Comparison of ENCODE assay signal across 19 cellular contexts in the genomic region with DNA sequence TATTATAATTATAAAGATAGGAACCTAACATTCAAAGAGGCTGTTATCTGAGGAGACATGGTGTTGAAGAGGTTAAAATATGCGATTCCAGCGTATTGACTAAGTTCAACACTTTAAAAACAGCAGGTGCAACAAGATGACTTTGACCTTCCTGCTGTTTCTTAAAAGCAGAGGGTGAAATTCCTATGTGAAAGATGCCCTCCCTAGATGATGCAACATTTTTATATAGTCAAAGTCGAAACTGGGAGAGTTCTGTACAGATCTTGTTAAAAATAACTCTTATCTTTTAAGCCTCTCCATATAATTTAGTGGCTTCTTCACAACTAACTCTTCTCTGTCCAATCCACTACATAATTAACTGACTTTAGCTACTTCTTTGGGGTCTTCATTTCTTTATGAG. TPM values are rescaled to one million over a fixed set of nuclear protein-coding genes. Genes with fewer than 3 reads are reported as not detected.
DNase-seq lines count a peak whose midpoint lies in the region; ATAC-seq, FAIRE-seq and TF ChIP-seq lines count a peak whose summit lies in the region.
"Had no signal": no experiment of that assay in that cellular context is flagged by ENCODE, and none has a peak within 500 bp of the region (broad histone marks: within the 10 kb centered on the region; RNA-seq: fewer than 3 reads in every experiment).

No MANE protein-coding gene starts in this region.

- H2BK5ac ChIP-seq in H1 (ENCODE audit: low read depth, low read length), result no peak overlapping the region

- H2AFZ ChIP-seq in GM23338 (no peak overlapping the region), MM.1S (ENCODE audit: low read length) (no peak overlapping the region), H1 (ENCODE audit: low read length) (no peak overlapping the region)

- no peak overlapping the region for H4K5ac ChIP-seq in H1 (ENCODE audit: insufficient read length, low read depth, low read length)

- no peak overlapping the region for H3K14ac ChIP-seq in H1 (ENCODE audit: insufficient read length)

- no peak overlapping the region for H3K27ac ChIP-seq in GM23338 (ENCODE audit: low read depth)
- no peak overlapping the region for H3K27ac ChIP-seq in MM.1S (ENCODE audit: low read length)
- no peak overlapping the region for H3K27ac ChIP-seq in H1 (ENCODE audit: low read depth, low read length)
- H3K27ac ChIP-seq in small intestine (ENCODE audit: low read depth in 1 of 2, low read length in 1 of 2), result no peak overlapping the region
- H3K27ac ChIP-seq: RWPE1, SK-N-MC had no signal

- H3K9me3 ChIP-seq in MM.1S (replicated peaks; ENCODE audit: insufficient read depth, low read length), result no peaks in the 10 kb centered on the region
- H3K9me3 ChIP-seq in H1 (ENCODE audit: insufficient read depth in 2 of 2, low read depth in 1 of 2, low read length in 1 of 2), result no peaks in the 10 kb centered on the region
- H3K9me3 ChIP-seq in small intestine (ENCODE audit: control insufficient read depth, low read depth), result no peaks in the 10 kb centered on the region

- H2BK15ac ChIP-seq in H1 (ENCODE audit: low read length), result no peak overlapping the region

- H3K4me1 ChIP-seq in GM23338 (ENCODE audit: insufficient read depth) (peaks cover 24% of the 10 kb centered on the region), MM.1S (ENCODE audit: low read length) (peaks cover 20% of the 10 kb centered on the region; the same call in 1 of the 2 replicates), H1 (replicated peaks in 1 of 4; ENCODE audit: control insufficient read depth in 3 of 4, insufficient read depth in 4 of 4, low read length in 3 of 4) (peaks cover 3 to 16% (median 8%) of the 10 kb centered on the region in 4 experiments; a peak in 6 of 7 replicates), small intestine (ENCODE audit: control insufficient read depth in 2 of 2, insufficient read depth in 1 of 2, low read depth in 1 of 2, low read length in 1 of 2) (peaks cover 0 to 7% of the 10 kb centered on the region in 2 donors)

- H3K4me2 ChIP-seq in GM23338 (peak overlapping the region; percentile 17; the same call in 1 of the 2 replicates), MM.1S (ENCODE audit: low read depth, low read length) (peak overlapping the region; percentile 21; the same call in 1 of the 2 replicates), H1 (ENCODE audit: insufficient read depth in 1 of 2, low read depth in 2 of 2, low read length in 2 of 2) (no peak overlapping the region)

- peaks cover 44% of the 10 kb centered on the region for H3K4me1 Mint-ChIP-seq in GM23338

- H4K91ac ChIP-seq in H1 (replicated peaks; ENCODE audit: insufficient read length, low read length), result no peak overlapping the region

- H3K27me3 ChIP-seq in GM23338 (ENCODE audit: insufficient read depth), result peaks cover 27% of the 10 kb centered on the region
- H3K27me3 ChIP-seq in MM.1S (replicated peaks; ENCODE audit: insufficient read depth, low read length), result no peaks in the 10 kb centered on the region
- peaks cover 9 to 31% (median 19%) of the 10 kb centered on the region in 4 experiments for H3K27me3 ChIP-seq in H1 (replicated peaks in 1 of 4; ENCODE audit: control insufficient read depth in 3 of 4, extremely low read depth in 1 of 4, insufficient read depth in 3 of 4, low read length in 3 of 4)
- no peaks in the 10 kb centered on the region for H3K27me3 ChIP-seq in small intestine (ENCODE audit: control insufficient read depth in 2 of 2, insufficient read depth in 2 of 2, low read length in 2 of 2)

- FAIRE-seq in H1 (lab: Jason Lieb, UNC), result no peak
- no peak for FAIRE-seq in small intestine (lab: Jason Lieb, UNC)
- FAIRE-seq: HTR-8/SVneo had no signal

- no peak overlapping the region for H3K18ac ChIP-seq in H1 (ENCODE audit: extremely low read depth, low read length)

- no peak overlapping the region for H3K56ac ChIP-seq in H1 (replicated peaks; ENCODE audit: insufficient read length, low read depth, low read length)

- H3K79me1 ChIP-seq in H1 (ENCODE audit: low read depth, low read length), result no peaks in the 10 kb centered on the region

- H3K4me3 Mint-ChIP-seq in GM23338, result no peak overlapping the region
- H3K4me3 Mint-ChIP-seq: CD8-positive, alpha-beta T cell had no signal

- H3K9ac ChIP-seq in MM.1S (ENCODE audit: low read length) (no peak overlapping the region), H1 (replicated peaks in 1 of 4; ENCODE audit: extremely low read depth in 1 of 4, low read depth in 3 of 4, low read length in 3 of 4) (no peak overlapping the region)

- TF ChIP-seq CTCF in GM23338 (conservative IDR thresholded peaks at IDR 0.05; ENCODE audit: low read depth in 2 of 2) (no peak), MM.1S (IDR thresholded peaks at IDR 0.05; ENCODE audit: low read length) (no peak), H1 (IDR thresholded peaks at IDR 0.05; ENCODE audit: control extremely low read depth in 1 of 3, insufficient read depth in 1 of 3, low read depth in 1 of 3, low read length in 3 of 3) (no peak)

- H3K23me2 ChIP-seq in H1 (ENCODE audit: low read depth, low read length), result peaks cover 4% of the 10 kb centered on the region; the same call in 1 of the 2 replicates

- H3K27me3 Mint-ChIP-seq in GM23338 (ENCODE audit: insufficient read depth, low read depth, poor library complexity), result peaks cover 31% of the 10 kb centered on the region

- H3K4me3 ChIP-seq in GM23338, result no peak overlapping the region
- H3K4me3 ChIP-seq in MM.1S (ENCODE audit: low read length), result no peak overlapping the region
- no peak overlapping the region for H3K4me3 ChIP-seq in H1 (ENCODE audit: extremely low read depth in 1 of 4, insufficient read depth in 2 of 4, low read depth in 3 of 4, low read length in 4 of 4)
- no peak overlapping the region for H3K4me3 ChIP-seq in small intestine (ENCODE audit: low read depth in 1 of 2, low read length in 2 of 2)
- H3K4me3 ChIP-seq: SK-N-MC had no signal

- no peak for TF ChIP-seq EP300 in H1 (IDR thresholded peaks at IDR 0.05; ENCODE audit: borderline replicate concordance in 1 of 2, low read depth in 2 of 2, low read length in 2 of 2)

- POLR2A ChIA-PET in H1 (lab: Charles Lee; ENCODE audit: partially characterized antibody), result interaction anchor here (0.9 to 1.5 kb wide), 2 partner anchors 33 to 281 kb away, joined by 3 to 4 read pairs; no protein-coding TSS in a partner anchor

- H3K4ac ChIP-seq in H1 (replicated peaks; ENCODE audit: insufficient read length, low read depth, low read length), result no peak overlapping the region

- no peaks in the 10 kb centered on the region; the same call in 2 of the 3 replicates for H3K36me3 Mint-ChIP-seq in GM23338 (ENCODE audit: low read depth)
- H3K36me3 Mint-ChIP-seq: IgD-negative memory B cell had no signal

- no peak overlapping the region for H3K23ac ChIP-seq in H1 (ENCODE audit: insufficient read length)

- H3K9me2 ChIP-seq in GM23338 (ENCODE audit: insufficient read depth) (0 out of 2 replicates have a peak, but pooled peaks cover 6% of the 10 kb centered on the region), MM.1S (replicated peaks; ENCODE audit: insufficient read depth, low read length) (no peaks in the 10 kb centered on the region)

- no peaks in the 10 kb centered on the region for H3K79me2 ChIP-seq in GM23338 (replicated peaks; ENCODE audit: insufficient read depth)
- H3K79me2 ChIP-seq in MM.1S (ENCODE audit: low read length), result no peaks in the 10 kb centered on the region
- no peaks in the 10 kb centered on the region for H3K79me2 ChIP-seq in H1 (ENCODE audit: control insufficient read depth in 1 of 2, insufficient read depth in 2 of 2, low read length in 2 of 2)

- no peak overlapping the region for H2BK120ac ChIP-seq in H1 (replicated peaks; ENCODE audit: low read depth, low read length)

- no peak overlapping the region for H2BK20ac ChIP-seq in H1 (ENCODE audit: low read length)

- no peak overlapping the region for H3K27ac Mint-ChIP-seq in GM23338

- TF ChIP-seq RAD21 in H1 (IDR thresholded peaks at IDR 0.05 in 1 of 2, conservative IDR thresholded peaks at IDR 0.05 in 1 of 2; ENCODE audit: low read depth in 2 of 2, low read length in 2 of 2), result no peak

- H4K20me1 ChIP-seq in GM23338 (replicated peaks; ENCODE audit: insufficient read depth) (no peaks in the 10 kb centered on the region), MM.1S (ENCODE audit: insufficient read depth, low read length) (no peaks in the 10 kb centered on the region), H1 (replicated peaks in 1 of 2; ENCODE audit: control insufficient read depth in 1 of 2, insufficient read depth in 2 of 2, low read length in 2 of 2) (no peaks in the 10 kb centered on the region)

- 70% methylated on average over 3 of the region's 3 CpGs; no CpG with 5 or more reads in 1 of the 2 experiments for WGBS in H1 (ENCODE audit: extremely low coverage in 1 of 2, insufficient coverage in 1 of 2, insufficient read length in 1 of 2, insufficient replicate concordance in 2 of 2, low coverage in 1 of 2, low lambda C conversion rate in 2 of 2, missing lambda C conversion rate in 1 of 2), 2 experiments
- 19 to 58% (median 43%) methylated on average over 3 of the region's 3 CpGs for whole genome bisulfite sequencing in small intestine, 3 donors

- H3K9me3 Mint-ChIP-seq in GM23338, result no peaks in the 10 kb centered on the region
- H3K9me3 Mint-ChIP-seq: CD8-positive, alpha-beta T cell had no signal

- peaks cover 8% of the 10 kb centered on the region; the same call in 1 of the 2 replicates for H3F3A ChIP-seq in GM23338 (replicated peaks; ENCODE audit: low read depth)
- H3F3A ChIP-seq in MM.1S (ENCODE audit: insufficient read depth, low read length), result peaks cover 3% of the 10 kb centered on the region; the same call in 1 of the 2 replicates

- H2BK12ac ChIP-seq in H1 (ENCODE audit: low read depth, low read length), result no peak overlapping the region

- CTCF ChIA-PET in H1 (lab: Charles Lee; ENCODE audit: partially characterized antibody), result interaction anchor here (1.0 to 1.1 kb wide), 2 partner anchors 14 to 52 kb away, joined by 4 to 6 read pairs; no protein-coding TSS in a partner anchor

- TF ChIP-seq POLR2A in H1 (IDR thresholded peaks at IDR 0.05; ENCODE audit: control extremely low read depth in 1 of 2, low read depth in 2 of 2, low read length in 2 of 2), result no peak

- H4K8ac ChIP-seq in H1 (ENCODE audit: extremely low read depth, insufficient read depth, low read length), result no peak overlapping the region

- no peak overlapping the region for H2AK5ac ChIP-seq in H1 (ENCODE audit: low read depth, low read length)

- DNase-seq in GM23338 (ENCODE audit: low spot score), result no peak
- no peak for DNase-seq in MM.1S
- DNase-seq in H1 (ENCODE audit: low read depth in 1 of 2, low spot score in 2 of 2), result no peak
- DNase-seq in small intestine, result peak; percentile 47
- DNase-seq in effector CD4-positive, alpha-beta T cell, result no peak
- DNase-seq: CD8-positive, alpha-beta T cell; HCEC 1CT; Karpas-422; NCI-H1694 treated with DMSO at 0.1 percent for 48 hours; NCI-H2227 treated with DMSO at 0.1 percent for 48 hours; NCI-H510A; SHP77 treated with DMSO at 0.1 percent for 48 hours; SW 1271 had no signal

- H3K36me3 ChIP-seq in GM23338 (ENCODE audit: insufficient read depth), result no peaks in the 10 kb centered on the region
- H3K36me3 ChIP-seq in MM.1S (replicated peaks; ENCODE audit: insufficient read depth, low read length), result no peaks in the 10 kb centered on the region
- no peaks in the 10 kb centered on the region for H3K36me3 ChIP-seq in H1 (ENCODE audit: control insufficient read depth in 2 of 4, insufficient read depth in 4 of 4, low read length in 3 of 4)
- H3K36me3 ChIP-seq in small intestine (ENCODE audit: control insufficient read depth in 2 of 2, insufficient read depth in 2 of 2, low read length in 2 of 2), result no peaks in the 10 kb centered on the region

- ATAC-seq in GM23338, result no peak
- no peak for ATAC-seq in HG03442 (IDR thresholded peaks at IDR 0.05; ENCODE audit: unreplicated experiment)
- ATAC-seq in GM19467 (IDR thresholded peaks at IDR 0.05; ENCODE audit: unreplicated experiment), result no peak
- ATAC-seq: CD8-positive, alpha-beta T cell had no signal

RNA-seq across cellular contexts. Expression of a gene that starts 4.4 kb away (rescaled TPM):
- 3.0 and 3.1 TPM in 2 replicates for total RNA-seq in GM23338 (2014; rRNA removed; shearing (Covaris generic))
- polyA plus RNA-seq in GM23338 (2016; fragmentation: Nextera tagmentation; extraction: Ambion mirVana) (0.57 and 1.0 TPM in 2 replicates), H1 (2011; rRNA removed) (22.3 and 24.4 TPM in 2 replicates), small intestine (10 to 100 TPM in 1 of 3 donors, 1 to 10 TPM in 2; 3.8 to 44.8 (median 3.8) TPM)
- 0.73 and 1.4 TPM in 2 replicates for total RNA-seq in H1 (2021; fragmentation: NEBNext Ultra II Directional; extraction: Animal tissue kit (Norgen Biotek cat#: 25700))
- polyA plus RNA-seq in H1 (2011; cell fraction: cytosol; rRNA removed), result 13.8 TPM
- polyA plus RNA-seq in H1 (2011; cell fraction: nucleus; rRNA removed), result 20.1 TPM
- polyA plus RNA-seq in H1 (2012, experiment 1 of 2), result 2.5 to 3.7 TPM (median 2.9 TPM) in 4 replicates
- 3.0 TPM for polyA plus RNA-seq in H1 (2012, experiment 2 of 2)
- polyA plus RNA-seq in H1 (2013, experiment 1 of 2), result 1.8 TPM
- 1.9 TPM for polyA plus RNA-seq in H1 (2013, experiment 2 of 2)
- polyA minus RNA-seq in H1 (2011; rRNA and poly(A)+ RNA removed), result 16.7 and 31.3 TPM in 2 replicates
- 3.8 TPM for polyA minus RNA-seq in H1 (2011; cell fraction: cytosol; rRNA and poly(A)+ RNA removed)
- polyA minus RNA-seq in H1 (2011; cell fraction: nucleus; rRNA and poly(A)+ RNA removed), result 3.8 TPM

Comparison
In these comparisons a context has a peak if more than half of its experiments do, and no peak if none do; other contexts are left out.
1. H3K4me2 ChIP-seq: peak in GM23338 (single experiment) and MM.1S (single experiment); none in H1 (0 of 2).